Comparison of ENCODE assay signal across 8 cellular contexts in genomic region chr10:119538632-119539358, GRCh38. TPM values are rescaled to one million over a fixed set of nuclear protein-coding genes. Genes with fewer than 3 reads are reported as not detected.
DNase-seq lines count a peak whose midpoint lies in the region; ATAC-seq and TF ChIP-seq lines count a peak whose summit lies in the region.

No MANE protein-coding gene starts in this region.

- TF ChIP-seq CTCF in lower lobe of right lung (IDR thresholded peaks at IDR 0.05): no peak

- peaks cover 29% of the 10 kb centered on the region for H3K4me1 ChIP-seq in lower lobe of right lung

- no peak overlapping the region for H3K27ac ChIP-seq in lower lobe of right lung

- no peak overlapping the region for H3K4me3 ChIP-seq in lower lobe of right lung

- in situ Hi-C loops in G401 (cut with HindIII; ENCODE audit: low sequenced_read_pairs): no loop called here

- H3K27me3 ChIP-seq in lower lobe of right lung (ENCODE audit: low read depth): peaks cover 6% of the 10 kb centered on the region

- intact Hi-C loops in lower lobe of right lung (cut with DNase I): no loop called here

- peak; percentile 30 for ATAC-seq in stimulated activated naive CD8-positive, alpha-beta T cell treated with anti-CD3 and anti-CD28 coated beads, Interleukin-15, Interleukin-2, amounts not matched to agents 100 U/mL and 50 U/mL, for 24 hours
- ATAC-seq in lower lobe of right lung: no peak

- no peaks in the 10 kb centered on the region for H3K9me3 ChIP-seq in lower lobe of right lung

- DNase-seq in NCI-H146 (lab: John Stamatoyannopoulos, UW) (peak; percentile 10), NCI-H146 treated with DMSO at 0.1 percent for 48 hours (lab: John Stamatoyannopoulos, UW; ENCODE audit: unreplicated experiment) (no peak), G401 (ENCODE audit: low spot score) (no peak), HK-2 (ENCODE audit: unreplicated experiment) (no peak), lower lobe of right lung (no peak)
- DNase-seq in activated CD4-positive, alpha-beta T cell treated with anti-CD3 and anti-CD28 coated beads for 1 hour: peak; percentile 21
- peak; percentile 26 for DNase-seq in effector CD8-positive, alpha-beta T cell (lab: John Stamatoyannopoulos, UW)
- peak; percentile 68 for DNase-seq in stimulated activated naive CD8-positive, alpha-beta T cell treated with anti-CD3 and anti-CD28 coated beads, Interleukin-15, Interleukin-2, amounts not matched to agents 100 U/mL and 50 U/mL, for 24 hours

- H3K36me3 ChIP-seq in lower lobe of right lung: no peaks in the 10 kb centered on the region

RNA-seq across cellular contexts. Expression of gene RGS10, which starts 3.7 kb away (rescaled TPM):
- 67.1 and 80.5 TPM in 2 replicates for total RNA-seq in G401 (2014; rRNA removed; shearing (Covaris generic))
- 47.3 TPM for total RNA-seq in lower lobe of right lung

RNA-seq across cellular contexts. Expression of gene TIAL1, which starts 58.0 kb away (rescaled TPM):
- 27.5 and 61.6 TPM in 2 replicates for total RNA-seq in G401 (2014; rRNA removed; shearing (Covaris generic))
- total RNA-seq in lower lobe of right lung: 99.0 TPM

Comparison
In these comparisons a context has a peak if more than half of its experiments do, and no peak if none do; other contexts are left out.
1. DNase-seq: peak in NCI-H146 (single experiment), activated CD4-positive, alpha-beta T cell treated with anti-CD3 and anti-CD28 coated beads for 1 hour (single experiment), effector CD8-positive, alpha-beta T cell (single experiment) and stimulated activated naive CD8-positive, alpha-beta T cell treated with anti-CD3 and anti-CD28 coated beads, Interleukin-15, Interleukin-2, amounts not matched to agents 100 U/mL and 50 U/mL, for 24 hours (single experiment); none in NCI-H146 treated with DMSO at 0.1 percent for 48 hours (single experiment), G401 (single experiment), HK-2 (single experiment) and lower lobe of right lung (single experiment).